Comparison of ENCODE assay signal across 17 cellular contexts in the genomic region with DNA sequence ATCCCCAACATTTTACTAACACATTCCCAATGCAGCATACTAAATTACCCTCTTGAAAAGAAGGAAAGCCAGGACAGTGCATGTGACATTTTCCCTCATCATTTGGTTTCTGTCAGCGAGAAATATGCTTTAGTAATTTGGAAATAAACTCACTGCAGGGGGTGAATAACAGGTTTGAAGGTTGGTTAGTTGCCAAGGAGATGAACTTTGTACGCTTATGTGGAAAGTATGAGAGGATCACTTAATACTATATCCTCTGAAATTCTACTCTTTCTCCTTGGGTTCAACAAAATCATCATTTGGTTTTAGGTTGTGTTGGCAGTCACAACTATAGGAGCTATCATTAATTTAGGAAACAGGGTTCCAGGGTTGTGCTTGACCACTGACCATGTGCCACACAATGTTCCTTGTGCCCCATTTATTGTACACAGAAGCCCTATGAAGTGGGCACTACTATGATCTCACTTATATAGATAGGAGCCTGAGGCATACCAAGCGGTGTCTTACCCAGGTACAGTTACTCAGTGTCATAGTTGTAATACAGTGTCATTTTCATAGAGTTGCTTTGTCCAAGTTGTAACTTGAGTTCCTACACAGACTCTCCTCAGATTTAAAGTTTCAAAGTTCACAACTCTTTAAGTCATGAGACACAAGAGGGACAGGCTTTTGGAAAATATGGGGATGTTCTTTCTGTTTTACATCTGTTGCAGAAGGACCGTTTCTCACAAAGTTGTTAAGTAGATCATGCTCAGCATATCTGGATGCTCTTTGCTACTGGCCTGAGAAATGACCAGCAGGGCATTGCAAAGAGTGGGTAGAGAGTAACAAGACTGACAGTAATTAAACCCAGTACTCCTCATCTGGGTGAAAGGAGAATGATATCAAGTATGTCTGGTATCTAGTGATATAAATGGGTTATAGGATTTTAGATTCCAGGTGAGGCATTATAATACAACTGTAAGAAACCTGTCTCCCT.
DNase-seq lines count a peak whose midpoint lies in the region; ATAC-seq, FAIRE-seq and TF ChIP-seq lines count a peak whose summit lies in the region.
"Had no signal": no experiment of that assay in that cellular context is flagged by ENCODE, and none has a peak within 500 bp of the region (broad histone marks: within the 10 kb centered on the region; RNA-seq: fewer than 3 reads in every experiment).

No MANE protein-coding gene starts in this region.

- peaks cover 92% of the 10 kb centered on the region for H3K79me2 ChIP-seq in keratinocyte (ENCODE audit: control insufficient read depth, insufficient read depth, low read length)

- peaks cover 3 to 5% of the 10 kb centered on the region in 2 experiments for H3K36me3 ChIP-seq in keratinocyte (ENCODE audit: control insufficient read depth in 2 of 2, extremely low read depth in 1 of 2, insufficient read depth in 2 of 2, low read length in 2 of 2)

- TF ChIP-seq CTCF in keratinocyte (optimal IDR thresholded peaks at IDR 0.05 in 1 of 3, IDR thresholded peaks at IDR 0.05 in 1 of 3, conservative IDR thresholded peaks at IDR 0.05 in 1 of 3; ENCODE audit: extremely low read depth in 1 of 3, insufficient read depth in 2 of 3, low read length in 3 of 3): no peak
- TF ChIP-seq CTCF in endothelial cell (IDR thresholded peaks at IDR 0.05; ENCODE audit: unreplicated experiment): no peak

- no peaks in the 10 kb centered on the region for H3K27me3 Mint-ChIP-seq in T-cell
- no peaks in the 10 kb centered on the region for H3K27me3 Mint-ChIP-seq in stimulated activated naive B cell treated with anti-CD40 and anti-IgM and Interleukin-4, amounts not matched to agents 10 μg/mL and 1 μg/mL and 100 μg/mL, for 72 hours
- peaks cover 2% of the 10 kb centered on the region for H3K27me3 Mint-ChIP-seq in endothelial cell (ENCODE audit: unreplicated experiment)

- DNase-seq in activated CD4-positive, CD25-positive, alpha-beta regulatory T cell treated with anti-CD3 and anti-CD28 coated beads, Interleukin-2, amount 50 U/mL, for 72 hours: no peak
- DNase-seq in T-cell: no peak
- DNase-seq in keratinocyte (ENCODE audit: low read depth, low spot score): no peak
- no peak for DNase-seq in stimulated activated naive B cell treated with anti-CD40 and anti-IgM and Interleukin-4, amounts not matched to agents 10 μg/mL and 1 μg/mL and 100 μg/mL, for 72 hours
- no peak for DNase-seq in H4 (ENCODE audit: low spot score)
- DNase-seq in NCI-H2196 (lab: John Stamatoyannopoulos, UW; ENCODE audit: unreplicated experiment): no peak
- DNase-seq in endothelial cell (ENCODE audit: low spot score): no peak
- DNase-seq: ACHN, DMS79 treated with DMSO at 0.1 percent for 48 hours, HCEC 1CT, islet precursor cell, natural killer cell, NCI-H1436, upper lobe of left lung, WERI-Rb-1 had no signal

- H3K36me3 Mint-ChIP-seq in T-cell (peaks cover 18% of the 10 kb centered on the region), endothelial cell (ENCODE audit: low read depth, unreplicated experiment) (peaks cover 14% of the 10 kb centered on the region)
- H3K36me3 Mint-ChIP-seq in stimulated activated naive B cell treated with anti-CD40 and anti-IgM and Interleukin-4, amounts not matched to agents 10 μg/mL and 1 μg/mL and 100 μg/mL, for 72 hours: peaks cover 19 to 41% of the 10 kb centered on the region in 2 donors
- H3K36me3 Mint-ChIP-seq: natural killer cell had no signal

- H3K4me3 ChIP-seq in keratinocyte (ENCODE audit: control insufficient read depth in 2 of 3, extremely low read depth in 1 of 3, insufficient read depth in 2 of 3, low read depth in 1 of 3, low read length in 3 of 3): no peak overlapping the region
- H3K4me3 ChIP-seq: coronary artery, upper lobe of left lung had no signal

- H3K4me1 ChIP-seq in keratinocyte (ENCODE audit: control insufficient read depth, extremely low read depth, insufficient read depth, low read length): no peaks in the 10 kb centered on the region

- no peak overlapping the region for H3K27ac ChIP-seq in keratinocyte (ENCODE audit: control insufficient read depth, insufficient read depth, low read length)
- H3K27ac ChIP-seq: upper lobe of left lung, WERI-Rb-1 had no signal

- no peaks in the 10 kb centered on the region for H3K9me3 ChIP-seq in keratinocyte (ENCODE audit: control insufficient read depth, low read depth, low read length)
- H3K9me3 ChIP-seq: upper lobe of left lung had no signal

- FAIRE-seq in keratinocyte (lab: Jason Lieb, UNC): peak; percentile 26

- no peak overlapping the region for H3K9ac ChIP-seq in keratinocyte (ENCODE audit: control insufficient read depth, extremely low read depth, insufficient read depth, low read length)

- no peaks in the 10 kb centered on the region for H3K27me3 ChIP-seq in keratinocyte (ENCODE audit: control insufficient read depth, extremely low read depth, insufficient read depth, low read length)
- H3K27me3 ChIP-seq: upper lobe of left lung had no signal

- H3K4me2 ChIP-seq in keratinocyte (ENCODE audit: control insufficient read depth, extremely low read depth, insufficient read depth, low read depth, low read length): no peak overlapping the region

- CTCF ChIA-PET in T-cell (lab: Charles Lee): no interaction called here

- H3K4me3 Mint-ChIP-seq in T-cell (no peak overlapping the region), endothelial cell (ENCODE audit: unreplicated experiment) (no peak overlapping the region)
- H3K4me3 Mint-ChIP-seq in stimulated activated naive B cell treated with anti-CD40 and anti-IgM and Interleukin-4, amounts not matched to agents 10 μg/mL and 1 μg/mL and 100 μg/mL, for 72 hours: no peak overlapping the region
- H3K4me3 Mint-ChIP-seq: natural killer cell had no signal

- no peaks in the 10 kb centered on the region for H3K9me3 Mint-ChIP-seq in T-cell
- no peaks in the 10 kb centered on the region for H3K9me3 Mint-ChIP-seq in stimulated activated naive B cell treated with anti-CD40 and anti-IgM and Interleukin-4, amounts not matched to agents 10 μg/mL and 1 μg/mL and 100 μg/mL, for 72 hours
- H3K9me3 Mint-ChIP-seq in endothelial cell (ENCODE audit: unreplicated experiment): no peaks in the 10 kb centered on the region
- H3K9me3 Mint-ChIP-seq: natural killer cell had no signal

- H2AFZ ChIP-seq in keratinocyte (ENCODE audit: control insufficient read depth, low read length): no peak overlapping the region

- no peaks in the 10 kb centered on the region for H3K9me1 ChIP-seq in keratinocyte (ENCODE audit: control insufficient read depth, extremely low read depth, insufficient read depth, low read length)

- dilution Hi-C loops in keratinocyte (cut with MboI; ENCODE audit: extremely low pct_ligation_motif_present, low sequenced_read_pairs): no loop called here

- POLR2A ChIA-PET in T-cell (lab: Charles Lee): no interaction called here

- H4K20me1 ChIP-seq in keratinocyte (ENCODE audit: control insufficient read depth, extremely low read depth, insufficient read depth, low read length): peaks cover 4% of the 10 kb centered on the region

- peak; percentile 49 to 61 for ATAC-seq in activated CD4-positive, CD25-positive, alpha-beta regulatory T cell treated with anti-CD3 and anti-CD28 coated beads, Interleukin-2, amount 50 U/mL, for 24 hours
- ATAC-seq in T-cell (replicated peaks in 1 of 4): no peak
- ATAC-seq in stimulated activated naive B cell treated with anti-CD40 and anti-IgM and Interleukin-4, amounts not matched to agents 10 μg/mL and 1 μg/mL and 100 μg/mL, for 72 hours (replicated peaks): peak; percentile 49 to 50
- ATAC-seq: natural killer cell had no signal

- H3K27ac Mint-ChIP-seq in T-cell (peak overlapping the region; percentile 60 to 73), endothelial cell (ENCODE audit: unreplicated experiment) (no peak overlapping the region)
- peak overlapping the region; percentile 81 for H3K27ac Mint-ChIP-seq in stimulated activated naive B cell treated with anti-CD40 and anti-IgM and Interleukin-4, amounts not matched to agents 10 μg/mL and 1 μg/mL and 100 μg/mL, for 72 hours

- peaks cover 80 to 92% (median 84%) of the 10 kb centered on the region in 3 donors for H3K4me1 Mint-ChIP-seq in T-cell
- H3K4me1 Mint-ChIP-seq in stimulated activated naive B cell treated with anti-CD40 and anti-IgM and Interleukin-4, amounts not matched to agents 10 μg/mL and 1 μg/mL and 100 μg/mL, for 72 hours: peaks cover 48 to 89% of the 10 kb centered on the region in 2 donors
- H3K4me1 Mint-ChIP-seq in endothelial cell (ENCODE audit: unreplicated experiment): peaks cover 27% of the 10 kb centered on the region

Comparison
In these comparisons a context has a peak if more than half of its experiments do, and no peak if none do; other contexts are left out.
1. ATAC-seq: peak in activated CD4-positive, CD25-positive, alpha-beta regulatory T cell treated with anti-CD3 and anti-CD28 coated beads, Interleukin-2, amount 50 U/mL, for 24 hours (2 of 2) and stimulated activated naive B cell treated with anti-CD40 and anti-IgM and Interleukin-4, amounts not matched to agents 10 μg/mL and 1 μg/mL and 100 μg/mL, for 72 hours (2 of 2); none in T-cell (0 of 4).